In genomic region chr16:4718466-4718865, GRCh38 we compare ENCODE assay signal across 1 cellular context.
TF ChIP-seq lines count a peak whose summit lies in the region.

No MANE protein-coding gene starts in this region.

TF ChIP-seq in GM23338, 12 proteins besides CTCF, POLR2A, EP300 and RAD21:
- TF ChIP-seq, protein P1, sequence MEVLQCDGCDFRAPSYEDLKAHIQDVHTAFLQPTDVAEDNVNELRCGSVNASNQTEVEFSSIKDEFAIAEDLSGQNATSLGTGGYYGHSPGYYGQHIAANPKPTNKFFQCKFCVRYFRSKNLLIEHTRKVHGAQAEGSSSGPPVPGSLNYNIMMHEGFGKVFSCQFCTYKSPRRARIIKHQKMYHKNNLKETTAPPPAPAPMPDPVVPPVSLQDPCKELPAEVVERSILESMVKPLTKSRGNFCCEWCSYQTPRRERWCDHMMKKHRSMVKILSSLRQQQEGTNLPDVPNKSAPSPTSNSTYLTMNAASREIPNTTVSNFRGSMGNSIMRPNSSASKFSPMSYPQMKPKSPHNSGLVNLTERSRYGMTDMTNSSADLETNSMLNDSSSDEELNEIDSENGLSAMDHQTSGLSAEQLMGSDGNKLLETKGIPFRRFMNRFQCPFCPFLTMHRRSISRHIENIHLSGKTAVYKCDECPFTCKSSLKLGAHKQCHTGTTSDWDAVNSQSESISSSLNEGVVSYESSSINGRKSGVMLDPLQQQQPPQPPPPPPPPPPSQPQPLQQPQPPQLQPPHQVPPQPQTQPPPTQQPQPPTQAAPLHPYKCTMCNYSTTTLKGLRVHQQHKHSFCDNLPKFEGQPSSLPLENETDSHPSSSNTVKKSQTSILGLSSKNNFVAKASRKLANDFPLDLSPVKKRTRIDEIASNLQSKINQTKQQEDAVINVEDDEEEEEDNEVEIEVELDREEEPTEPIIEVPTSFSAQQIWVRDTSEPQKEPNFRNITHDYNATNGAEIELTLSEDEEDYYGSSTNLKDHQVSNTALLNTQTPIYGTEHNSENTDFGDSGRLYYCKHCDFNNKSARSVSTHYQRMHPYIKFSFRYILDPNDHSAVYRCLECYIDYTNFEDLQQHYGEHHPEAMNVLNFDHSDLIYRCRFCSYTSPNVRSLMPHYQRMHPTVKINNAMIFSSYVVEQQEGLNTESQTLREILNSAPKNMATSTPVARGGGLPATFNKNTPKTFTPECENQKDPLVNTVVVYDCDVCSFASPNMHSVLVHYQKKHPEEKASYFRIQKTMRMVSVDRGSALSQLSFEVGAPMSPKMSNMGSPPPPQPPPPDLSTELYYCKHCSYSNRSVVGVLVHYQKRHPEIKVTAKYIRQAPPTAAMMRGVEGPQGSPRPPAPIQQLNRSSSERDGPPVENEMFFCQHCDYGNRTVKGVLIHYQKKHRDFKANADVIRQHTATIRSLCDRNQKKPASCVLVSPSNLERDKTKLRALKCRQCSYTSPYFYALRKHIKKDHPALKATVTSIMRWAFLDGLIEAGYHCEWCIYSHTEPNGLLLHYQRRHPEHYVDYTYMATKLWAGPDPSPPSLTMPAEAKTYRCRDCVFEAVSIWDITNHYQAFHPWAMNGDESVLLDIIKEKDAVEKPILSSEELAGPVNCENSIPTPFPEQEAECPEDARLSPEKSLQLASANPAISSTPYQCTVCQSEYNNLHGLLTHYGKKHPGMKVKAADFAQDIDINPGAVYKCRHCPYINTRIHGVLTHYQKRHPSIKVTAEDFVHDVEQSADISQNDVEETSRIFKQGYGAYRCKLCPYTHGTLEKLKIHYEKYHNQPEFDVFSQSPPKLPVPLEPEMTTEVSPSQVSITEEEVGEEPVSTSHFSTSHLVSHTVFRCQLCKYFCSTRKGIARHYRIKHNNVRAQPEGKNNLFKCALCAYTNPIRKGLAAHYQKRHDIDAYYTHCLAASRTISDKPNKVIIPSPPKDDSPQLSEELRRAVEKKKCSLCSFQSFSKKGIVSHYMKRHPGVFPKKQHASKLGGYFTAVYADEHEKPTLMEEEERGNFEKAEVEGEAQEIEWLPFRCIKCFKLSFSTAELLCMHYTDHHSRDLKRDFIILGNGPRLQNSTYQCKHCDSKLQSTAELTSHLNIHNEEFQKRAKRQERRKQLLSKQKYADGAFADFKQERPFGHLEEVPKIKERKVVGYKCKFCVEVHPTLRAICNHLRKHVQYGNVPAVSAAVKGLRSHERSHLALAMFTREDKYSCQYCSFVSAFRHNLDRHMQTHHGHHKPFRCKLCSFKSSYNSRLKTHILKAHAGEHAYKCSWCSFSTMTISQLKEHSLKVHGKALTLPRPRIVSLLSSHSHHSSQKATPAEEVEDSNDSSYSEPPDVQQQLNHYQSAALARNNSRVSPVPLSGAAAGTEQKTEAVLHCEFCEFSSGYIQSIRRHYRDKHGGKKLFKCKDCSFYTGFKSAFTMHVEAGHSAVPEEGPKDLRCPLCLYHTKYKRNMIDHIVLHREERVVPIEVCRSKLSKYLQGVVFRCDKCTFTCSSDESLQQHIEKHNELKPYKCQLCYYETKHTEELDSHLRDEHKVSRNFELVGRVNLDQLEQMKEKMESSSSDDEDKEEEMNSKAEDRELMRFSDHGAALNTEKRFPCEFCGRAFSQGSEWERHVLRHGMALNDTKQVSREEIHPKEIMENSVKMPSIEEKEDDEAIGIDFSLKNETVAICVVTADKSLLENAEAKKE (CRISPR knock-in tag; IDR thresholded peaks at IDR 0.05): no peak
- no peak for TF ChIP-seq NANOG (IDR thresholded peaks at IDR 0.05; ENCODE audit: borderline replicate concordance)
- TF ChIP-seq POLR2AphosphoS5 (IDR thresholded peaks at IDR 0.05; ENCODE audit: low read depth): no peak
- TF ChIP-seq ZNF114 (CRISPR knock-in tag; IDR thresholded peaks at IDR 0.05): no peak
- TF ChIP-seq ETS1 (IDR thresholded peaks at IDR 0.05): no peak
- no peak for TF ChIP-seq CREB1 (CRISPR knock-in tag; IDR thresholded peaks at IDR 0.05; ENCODE audit: low read depth)
- no peak for TF ChIP-seq ZNF331 (CRISPR knock-in tag; IDR thresholded peaks at IDR 0.05; ENCODE audit: low read depth)
- no peak for TF ChIP-seq EZH2 (IDR thresholded peaks at IDR 0.05; ENCODE audit: low read depth, unreplicated experiment)
- TF ChIP-seq JUNB (IDR thresholded peaks at IDR 0.05; ENCODE audit: unreplicated experiment): no peak
- TF ChIP-seq, protein P2, sequence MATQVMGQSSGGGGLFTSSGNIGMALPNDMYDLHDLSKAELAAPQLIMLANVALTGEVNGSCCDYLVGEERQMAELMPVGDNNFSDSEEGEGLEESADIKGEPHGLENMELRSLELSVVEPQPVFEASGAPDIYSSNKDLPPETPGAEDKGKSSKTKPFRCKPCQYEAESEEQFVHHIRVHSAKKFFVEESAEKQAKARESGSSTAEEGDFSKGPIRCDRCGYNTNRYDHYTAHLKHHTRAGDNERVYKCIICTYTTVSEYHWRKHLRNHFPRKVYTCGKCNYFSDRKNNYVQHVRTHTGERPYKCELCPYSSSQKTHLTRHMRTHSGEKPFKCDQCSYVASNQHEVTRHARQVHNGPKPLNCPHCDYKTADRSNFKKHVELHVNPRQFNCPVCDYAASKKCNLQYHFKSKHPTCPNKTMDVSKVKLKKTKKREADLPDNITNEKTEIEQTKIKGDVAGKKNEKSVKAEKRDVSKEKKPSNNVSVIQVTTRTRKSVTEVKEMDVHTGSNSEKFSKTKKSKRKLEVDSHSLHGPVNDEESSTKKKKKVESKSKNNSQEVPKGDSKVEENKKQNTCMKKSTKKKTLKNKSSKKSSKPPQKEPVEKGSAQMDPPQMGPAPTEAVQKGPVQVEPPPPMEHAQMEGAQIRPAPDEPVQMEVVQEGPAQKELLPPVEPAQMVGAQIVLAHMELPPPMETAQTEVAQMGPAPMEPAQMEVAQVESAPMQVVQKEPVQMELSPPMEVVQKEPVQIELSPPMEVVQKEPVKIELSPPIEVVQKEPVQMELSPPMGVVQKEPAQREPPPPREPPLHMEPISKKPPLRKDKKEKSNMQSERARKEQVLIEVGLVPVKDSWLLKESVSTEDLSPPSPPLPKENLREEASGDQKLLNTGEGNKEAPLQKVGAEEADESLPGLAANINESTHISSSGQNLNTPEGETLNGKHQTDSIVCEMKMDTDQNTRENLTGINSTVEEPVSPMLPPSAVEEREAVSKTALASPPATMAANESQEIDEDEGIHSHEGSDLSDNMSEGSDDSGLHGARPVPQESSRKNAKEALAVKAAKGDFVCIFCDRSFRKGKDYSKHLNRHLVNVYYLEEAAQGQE (IDR thresholded peaks at IDR 0.05; ENCODE audit: unreplicated experiment): no peak
- no peak for TF ChIP-seq STAT1 (IDR thresholded peaks at IDR 0.05; ENCODE audit: unreplicated experiment)
